Comparison of ENCODE assay signal across 8 cellular contexts in genomic region chr19:45125975-45126493, GRCh38. TPM values are rescaled to one million over a fixed set of nuclear protein-coding genes. Genes with fewer than 3 reads are reported as not detected.
DNase-seq lines count a peak whose midpoint lies in the region; ATAC-seq and TF ChIP-seq lines count a peak whose summit lies in the region.

No MANE protein-coding gene starts in this region.

- H3K27ac Mint-ChIP-seq in central memory CD8-positive, alpha-beta T cell (ENCODE audit: low read depth), result no peak overlapping the region

- H3K27me3 Mint-ChIP-seq in central memory CD8-positive, alpha-beta T cell, result no peaks in the 10 kb centered on the region

- no peak for TF ChIP-seq POLR2A in lower leg skin (IDR thresholded peaks at IDR 0.05)

- H3K4me1 Mint-ChIP-seq in central memory CD8-positive, alpha-beta T cell, result peaks cover 35% of the 10 kb centered on the region

- H3K36me3 Mint-ChIP-seq in central memory CD8-positive, alpha-beta T cell (ENCODE audit: insufficient read depth), result peaks cover 6% of the 10 kb centered on the region

- H3K4me3 ChIP-seq in lower leg skin (ENCODE audit: low read depth, poor library complexity, severe bottlenecking), result no peak overlapping the region

- whole genome bisulfite sequencing in lower leg skin, 2 donors, result 61 to 65% methylated on average over 9 to 12 of the region's 12 CpGs

- ATAC-seq in central memory CD8-positive, alpha-beta T cell (replicated peaks; ENCODE audit: extremely low read depth, poor library complexity, severe bottlenecking), result peak; percentile 89
- no peak for ATAC-seq in GM19351 (IDR thresholded peaks at IDR 0.05; ENCODE audit: unreplicated experiment)

- H3K9me3 Mint-ChIP-seq in central memory CD8-positive, alpha-beta T cell, result no peaks in the 10 kb centered on the region

- TF ChIP-seq CTCF in lower leg skin (IDR thresholded peaks at IDR 0.05), result no peak

- peak; percentile 72 for DNase-seq in NCI-H82 (lab: John Stamatoyannopoulos, UW)
- no peak for DNase-seq in NCI-H82 treated with DMSO at 0.1 percent for 48 hours (lab: John Stamatoyannopoulos, UW; ENCODE audit: unreplicated experiment)
- DNase-seq in NAMALWA (ENCODE audit: low spot score), result peak; percentile 73
- peak; percentile 24 to 53 (median 30) for DNase-seq in activated CD4-positive, CD25-positive, alpha-beta regulatory T cell (lab: John Stamatoyannopoulos, UW)
- peak; percentile 55 to 61 for DNase-seq in central memory CD8-positive, alpha-beta T cell (ENCODE audit: low spot score in 2 of 2)
- peak; percentile 35 to 91 for DNase-seq in lower leg skin (ENCODE audit: low spot score in 2 of 2)
- DNase-seq in stimulated activated CD8-positive, alpha-beta memory T cell treated with anti-CD3 and anti-CD28 coated beads, Interleukin-4, amount 100 ng/mL, for 1 hour (ENCODE audit: low read depth in 2 of 2, low spot score in 1 of 2), result peak; percentile 14 to 33

- intact Hi-C loops in lower leg skin (cut with DNase I; ENCODE audit: low total_unique reads), result no loop called here

- no peak overlapping the region for H3K4me3 Mint-ChIP-seq in central memory CD8-positive, alpha-beta T cell

RNA-seq across cellular contexts. Expression of gene PPP1R37, which starts 33.1 kb away (rescaled TPM):
- 10 to 100 TPM; 37.4 to 55.2 (median 52.1) TPM for total RNA-seq in lower leg skin

RNA-seq across cellular contexts. Expression of gene NKPD1, which starts 34.7 kb away (rescaled TPM):
- total RNA-seq in lower leg skin, result 100 to 1,000 TPM in 1 of 4 donors, 10 to 100 TPM in 3; 42.0 to 100 (median 51.4) TPM

RNA-seq across cellular contexts. Expression of gene GEMIN7, which starts 47.0 kb away (rescaled TPM):
- 10 to 100 TPM; 11.8 to 24.9 (median 21.5) TPM for total RNA-seq in lower leg skin

RNA-seq across cellular contexts. Expression of gene ZNF296, which starts 49.8 kb away (rescaled TPM):
- 1 to 10 TPM; 2.4 to 7.8 (median 4.8) TPM for total RNA-seq in lower leg skin

RNA-seq across cellular contexts. Expression of gene TRAPPC6A, which starts 52.0 kb away (rescaled TPM):
- total RNA-seq in lower leg skin, result 10 to 100 TPM; 36.0 to 52.3 (median 47.9) TPM
